1 cellular context compared by ENCODE assay signal in the genomic region with DNA sequence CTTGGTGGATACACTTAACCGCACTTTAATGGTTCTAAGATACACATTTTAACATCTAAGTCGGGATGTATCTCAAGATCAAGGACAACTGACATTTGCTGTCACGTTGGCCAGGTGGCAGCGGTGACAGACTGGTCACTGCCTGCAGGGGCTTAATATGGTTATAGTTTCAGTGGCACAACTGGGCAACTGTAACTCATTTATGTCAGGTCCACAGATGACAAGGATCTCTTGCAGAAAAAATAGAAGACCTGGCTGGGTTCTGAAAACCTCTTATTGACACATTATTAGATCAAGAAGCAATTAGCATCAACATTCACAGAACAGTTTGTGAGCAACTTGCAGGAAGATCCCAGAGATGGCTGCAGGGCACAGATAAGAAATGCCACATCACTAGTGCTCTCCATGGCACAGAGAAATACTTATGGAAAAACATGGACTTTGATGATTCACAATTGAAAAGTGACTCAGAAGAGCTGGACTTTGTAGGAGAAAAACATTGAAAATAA.
TF ChIP-seq lines count a peak whose summit lies in the region.

No MANE protein-coding gene starts in this region.

TF ChIP-seq in SK-N-SH, 30 proteins besides CTCF, POLR2A, EP300 and RAD21 (continued from another document):
- no peak for TF ChIP-seq REST (IDR thresholded peaks at IDR 0.05; ENCODE audit: low read depth, low read length)
- peak; percentile 86 for TF ChIP-seq MXI1 (IDR thresholded peaks at IDR 0.05; ENCODE audit: low read depth, low read length)
- TF ChIP-seq SIN3A (IDR thresholded peaks at IDR 0.05; ENCODE audit: borderline replicate concordance, low read depth, low read length), result no peak
- TF ChIP-seq, protein P1, sequence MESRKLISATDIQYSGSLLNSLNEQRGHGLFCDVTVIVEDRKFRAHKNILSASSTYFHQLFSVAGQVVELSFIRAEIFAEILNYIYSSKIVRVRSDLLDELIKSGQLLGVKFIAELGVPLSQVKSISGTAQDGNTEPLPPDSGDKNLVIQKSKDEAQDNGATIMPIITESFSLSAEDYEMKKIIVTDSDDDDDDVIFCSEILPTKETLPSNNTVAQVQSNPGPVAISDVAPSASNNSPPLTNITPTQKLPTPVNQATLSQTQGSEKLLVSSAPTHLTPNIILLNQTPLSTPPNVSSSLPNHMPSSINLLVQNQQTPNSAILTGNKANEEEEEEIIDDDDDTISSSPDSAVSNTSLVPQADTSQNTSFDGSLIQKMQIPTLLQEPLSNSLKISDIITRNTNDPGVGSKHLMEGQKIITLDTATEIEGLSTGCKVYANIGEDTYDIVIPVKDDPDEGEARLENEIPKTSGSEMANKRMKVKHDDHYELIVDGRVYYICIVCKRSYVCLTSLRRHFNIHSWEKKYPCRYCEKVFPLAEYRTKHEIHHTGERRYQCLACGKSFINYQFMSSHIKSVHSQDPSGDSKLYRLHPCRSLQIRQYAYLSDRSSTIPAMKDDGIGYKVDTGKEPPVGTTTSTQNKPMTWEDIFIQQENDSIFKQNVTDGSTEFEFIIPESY (IDR thresholded peaks at IDR 0.05; ENCODE audit: borderline replicate concordance, low read depth), result no peak
- no peak for TF ChIP-seq NFIC (IDR thresholded peaks at IDR 0.05; ENCODE audit: borderline replicate concordance)
